ENCODE assay signal across 11 cellular contexts in genomic region chr3:167653750-167654149, GRCh38. TPM values are rescaled to one million over a fixed set of nuclear protein-coding genes. Genes with fewer than 3 reads are reported as not detected.
DNase-seq lines count a peak whose midpoint lies in the region; ATAC-seq and TF ChIP-seq lines count a peak whose summit lies in the region.
"Had no signal": no experiment of that assay in that cellular context is flagged by ENCODE, and none has a peak within 500 bp of the region (broad histone marks: within the 10 kb centered on the region; RNA-seq: fewer than 3 reads in every experiment).

Gene WDR49 (minus strand): TSS chr3:167653942. CDS start chr3:167653425, 517 bp downstream.

- H3K14ac ChIP-seq in H9 (ENCODE audit: insufficient read depth, low read length), result peak within 1 kb of the TSS; percentile 49; the same call in 1 of the 2 replicates

- peak within 1 kb of the TSS; percentile 95 for H2BK20ac ChIP-seq in H9 (ENCODE audit: low read depth, low read length, poor library complexity, severe bottlenecking)

- H3K9me3 ChIP-seq in H9 (ENCODE audit: control insufficient read depth, low read depth, low read length), result no peaks in the 10 kb centered on the region
- no peaks in the 10 kb centered on the region for H3K9me3 ChIP-seq in right cardiac atrium (ENCODE audit: control insufficient read depth, low read length)

- H3K9me3 Mint-ChIP-seq in H9, result no peaks in the 10 kb centered on the region; a peak in 1 of 5 replicates

- no peak within 1 kb of the TSS for H2AK5ac ChIP-seq in H9 (ENCODE audit: insufficient read length, low read length)

- H2BK15ac ChIP-seq in H9 (ENCODE audit: low read depth, low read length), result no peak within 1 kb of the TSS

- no peak within 1 kb of the TSS for H3K23ac ChIP-seq in H9 (ENCODE audit: insufficient read length, low read depth, low read length)

- ATAC-seq in right cardiac atrium, result peak; percentile 67 to 77
- ATAC-seq in GM21367 (IDR thresholded peaks at IDR 0.05; ENCODE audit: unreplicated experiment), result no peak
- ATAC-seq in HG03280 (IDR thresholded peaks at IDR 0.05; ENCODE audit: unreplicated experiment), result no peak

- peak; percentile 21 for DNase-seq in Ammon's horn (ENCODE audit: low spot score)
- DNase-seq in H9, result peak; percentile 49
- peak; percentile 10 for DNase-seq in NCI-H69 (lab: John Stamatoyannopoulos, UW)
- DNase-seq in right cardiac atrium, result no peak
- no peak for DNase-seq in activated naive CD4-positive, alpha-beta T cell treated with Interleukin-2 at 50 U/mL for 16 hours
- DNase-seq in AG20443 (ENCODE audit: low spot score), result no peak

- H3K36me3 Mint-ChIP-seq in H9 (ENCODE audit: insufficient read depth in 1 of 3, low read depth in 3 of 3), result peaks cover 0 to 13% (median 3%) of the 10 kb centered on the region in 3 experiments; a peak in 4 of 7 replicates

- no peak within 1 kb of the TSS for H3K9ac ChIP-seq in H9 (ENCODE audit: extremely low read depth, insufficient read length, low read length)

- peak within 1 kb of the TSS; percentile 95 to 100 (median 97) for H3K27ac Mint-ChIP-seq in H9

- intact Hi-C loops in right cardiac atrium (cut with DNase I), result no loop called here

- no peak within 1 kb of the TSS for H4K8ac ChIP-seq in H9 (replicated peaks; ENCODE audit: insufficient read length, low read depth, low read length)

- H3K4me2 ChIP-seq in H9 (ENCODE audit: insufficient read depth, insufficient read length, low read length), result no peak within 1 kb of the TSS

- no peak within 1 kb of the TSS for H2AFZ ChIP-seq in H9 (ENCODE audit: low read length)

- peak within 1 kb of the TSS; percentile 92 for H2BK120ac ChIP-seq in H9 (ENCODE audit: low read depth, low read length, poor library complexity, severe bottlenecking)

- H3K4me1 ChIP-seq in H9 (ENCODE audit: insufficient read depth, low read length) (peaks cover 5% of the 10 kb centered on the region; the same call in 1 of the 2 replicates), right cardiac atrium (ENCODE audit: control insufficient read depth, insufficient read depth, low read length) (no peaks in the 10 kb centered on the region)

- no peaks in the 10 kb centered on the region for H3K23me2 ChIP-seq in H9 (ENCODE audit: insufficient read length, low read depth, low read length, poor library complexity, severe bottlenecking)

- peak within 1 kb of the TSS; percentile 81 for H3K18ac ChIP-seq in H9 (ENCODE audit: insufficient read length, low read depth, low read length)

- peaks cover 40 to 49% of the 10 kb centered on the region in 2 experiments for H3K4me1 Mint-ChIP-seq in H9

- peak within 1 kb of the TSS; percentile 87 for H2BK12ac ChIP-seq in H9 (ENCODE audit: insufficient read length, low read depth, low read length)

- no CpG with 5 or more reads among the region's 1 CpG for WGBS in H9 (ENCODE audit: extremely low coverage, insufficient read length, low lambda C conversion rate)
- WGBS in right cardiac atrium, result 72% methylated on average over 1 of the region's 1 CpG

- peak within 1 kb of the TSS; percentile 76 for H2BK5ac ChIP-seq in H9 (ENCODE audit: insufficient read length, low read length)

- H3K4me3 Mint-ChIP-seq in H9, result peak within 1 kb of the TSS; percentile 5 to 33; a peak in 2 of 5 replicates

- H3K4me3 ChIP-seq in right cardiac atrium (ENCODE audit: low read length), result no peak within 1 kb of the TSS
- H3K4me3 ChIP-seq: SK-N-MC, skin epidermis had no signal

- H4K91ac ChIP-seq in H9 (ENCODE audit: insufficient read length, low read depth, low read length), result no peak within 1 kb of the TSS

- H3K56ac ChIP-seq in H9 (ENCODE audit: insufficient read length, low read depth, low read length), result no peak within 1 kb of the TSS

- H3T11ph ChIP-seq in H9 (ENCODE audit: low read length), result peak within 1 kb of the TSS; percentile 91

- peak within 1 kb of the TSS; percentile 95; the same call in 1 of the 2 replicates for H3K4ac ChIP-seq in H9 (ENCODE audit: low read depth, low read length)

- no peaks in the 10 kb centered on the region for H3K79me1 ChIP-seq in H9 (ENCODE audit: insufficient read depth, low read depth, low read length, poor library complexity, severe bottlenecking)

- no peaks in the 10 kb centered on the region for H3K27me3 ChIP-seq in H9 (ENCODE audit: insufficient read depth, low read length)
- no peaks in the 10 kb centered on the region for H3K27me3 ChIP-seq in right cardiac atrium (ENCODE audit: control insufficient read depth, insufficient read depth)

- no peaks in the 10 kb centered on the region for H4K20me1 ChIP-seq in H9 (ENCODE audit: control insufficient read depth, insufficient read depth, insufficient read length)

- H4K5ac ChIP-seq in H9 (ENCODE audit: insufficient read length, low read depth, low read length), result no peak within 1 kb of the TSS

- H3K27ac ChIP-seq in H9 (ENCODE audit: insufficient read length, low read depth, low read length) (peak within 1 kb of the TSS; percentile 87), right cardiac atrium (ENCODE audit: low read length) (no peak within 1 kb of the TSS)
- H3K27ac ChIP-seq: SK-N-MC, skin epidermis had no signal

- no peak for TF ChIP-seq CTCF in H9 (conservative IDR thresholded peaks at IDR 0.05)

- no peaks in the 10 kb centered on the region for H3K79me2 ChIP-seq in H9 (ENCODE audit: insufficient read depth, low read length)

- H3K27me3 Mint-ChIP-seq in H9 (ENCODE audit: low read depth), result no peaks in the 10 kb centered on the region

RNA-seq across cellular contexts. Expression of gene WDR49, which starts in this region (rescaled TPM):
- total RNA-seq in H9 (2021) (0.90 and 1.3 TPM in 2 replicates), right cardiac atrium (10 to 100 TPM; 16.0 to 29.6 (median 26.4) TPM)
- 4.4 TPM for polyA plus RNA-seq in right cardiac atrium
- total RNA-seq: HT-29 had no signal

Comparison
In these comparisons a context has a peak if more than half of its experiments do, and no peak if none do; other contexts are left out.
1. DNase-seq: peak in Ammon's horn (single experiment), H9 (single experiment) and NCI-H69 (single experiment); none in right cardiac atrium (0 of 3), activated naive CD4-positive, alpha-beta T cell treated with Interleukin-2 at 50 U/mL for 16 hours (single experiment) and AG20443 (single experiment).
2. ATAC-seq: peak in right cardiac atrium (2 of 2); none in GM21367 (single experiment) and HG03280 (single experiment).